23 cellular contexts compared by ENCODE assay signal in genomic region chr6:143501851-143502250, GRCh38. TPM values are rescaled to one million over a fixed set of nuclear protein-coding genes. Genes with fewer than 3 reads are reported as not detected.
DNase-seq lines count a peak whose midpoint lies in the region; ATAC-seq, FAIRE-seq and TF ChIP-seq lines count a peak whose summit lies in the region.
"Had no signal": no experiment of that assay in that cellular context is flagged by ENCODE, and none has a peak within 500 bp of the region (broad histone marks: within the 10 kb centered on the region; RNA-seq: fewer than 3 reads in every experiment).

No MANE protein-coding gene starts in this region.

- intact Hi-C loops in sciatic nerve (cut with DNase I) = no loop called here

- no peak overlapping the region for H3K4ac ChIP-seq in H9 (ENCODE audit: low read depth, low read length)

- H2BK15ac ChIP-seq in H9 (ENCODE audit: low read depth, low read length) = no peak overlapping the region

- H3K18ac ChIP-seq in H9 (ENCODE audit: insufficient read length, low read depth, low read length) = no peak overlapping the region

- FAIRE-seq in D721Med (lab: Jason Lieb, UNC) = no peak
- FAIRE-seq: bronchial epithelial cell had no signal

- H3K9me2 ChIP-seq in SU-DHL-6 (replicated peaks; ENCODE audit: insufficient read depth, low read length) = no peaks in the 10 kb centered on the region

- no peak overlapping the region for H2BK12ac ChIP-seq in H9 (ENCODE audit: insufficient read length, low read depth, low read length)

- H3K27me3 ChIP-seq in H9 (ENCODE audit: insufficient read depth, low read length) (no peaks in the 10 kb centered on the region), SU-DHL-6 (ENCODE audit: low read length) (no peaks in the 10 kb centered on the region), liver (ENCODE audit: control insufficient read depth in 4 of 4, insufficient read depth in 4 of 4, low read length in 3 of 4) (no peaks in the 10 kb centered on the region)
- H3K27me3 ChIP-seq: heart right ventricle had no signal

- H4K8ac ChIP-seq in H9 (replicated peaks; ENCODE audit: insufficient read length, low read depth, low read length) = no peak overlapping the region

- H2BK20ac ChIP-seq in H9 (ENCODE audit: low read depth, low read length, poor library complexity, severe bottlenecking) = no peak overlapping the region

- H3K56ac ChIP-seq in H9 (ENCODE audit: insufficient read length, low read depth, low read length) = no peak overlapping the region

- ATAC-seq in sciatic nerve = no peak
- ATAC-seq: heart right ventricle; naive thymus-derived CD4-positive, alpha-beta T cell; WTC11 had no signal

- no peaks in the 10 kb centered on the region for H3K79me2 ChIP-seq in H9 (ENCODE audit: insufficient read depth, low read length)
- H3K79me2 ChIP-seq in SU-DHL-6 (ENCODE audit: insufficient read depth, low read length) = no peaks in the 10 kb centered on the region

- no peak overlapping the region for H2BK120ac ChIP-seq in H9 (ENCODE audit: low read depth, low read length, poor library complexity, severe bottlenecking)

- no peaks in the 10 kb centered on the region for H3K9me3 Mint-ChIP-seq in H9
- H3K9me3 Mint-ChIP-seq: activated naive CD8-positive, alpha-beta T cell treated with anti-CD3 and anti-CD28 coated beads for 36 hours; WTC11 had no signal

- no peak overlapping the region for H2AFZ ChIP-seq in H9 (ENCODE audit: low read length)
- H2AFZ ChIP-seq in SU-DHL-6 (ENCODE audit: low read depth, low read length, severe bottlenecking) = no peak overlapping the region

- no peak overlapping the region for H2BK5ac ChIP-seq in H9 (ENCODE audit: insufficient read length, low read length)

- no peaks in the 10 kb centered on the region for H3K9me3 ChIP-seq in H9 (ENCODE audit: control insufficient read depth, low read depth, low read length)
- H3K9me3 ChIP-seq in SU-DHL-6 (ENCODE audit: insufficient read depth, low read length) = no peaks in the 10 kb centered on the region
- H3K9me3 ChIP-seq in liver (ENCODE audit: control insufficient read depth in 4 of 4, low read length in 3 of 4) = no peaks in the 10 kb centered on the region
- H3K9me3 ChIP-seq: heart right ventricle had no signal

- H3K27me3 Mint-ChIP-seq in H9 (ENCODE audit: low read depth) = no peaks in the 10 kb centered on the region
- H3K27me3 Mint-ChIP-seq: activated naive CD8-positive, alpha-beta T cell treated with anti-CD3 and anti-CD28 coated beads for 36 hours; naive thymus-derived CD4-positive, alpha-beta T cell; progenitor cell of endocrine pancreas had no signal

- H3K36me3 ChIP-seq in SU-DHL-6 (ENCODE audit: low read length) (no peaks in the 10 kb centered on the region), liver (ENCODE audit: control insufficient read depth in 4 of 4, insufficient read depth in 3 of 4, low read depth in 1 of 4, low read length in 3 of 4) (peaks cover 3 to 16% (median 12%) of the 10 kb centered on the region in 4 donors)

- H3K4me1 Mint-ChIP-seq in H9 = no peaks in the 10 kb centered on the region
- H3K4me1 Mint-ChIP-seq: CD14-positive monocyte, WTC11 had no signal

- H3K4me1 ChIP-seq in H9 (ENCODE audit: insufficient read depth, low read length) (no peaks in the 10 kb centered on the region), liver (ENCODE audit: control insufficient read depth in 4 of 4, insufficient read depth in 4 of 4, low read length in 3 of 4) (no peaks in the 10 kb centered on the region)
- H3K4me1 ChIP-seq: heart right ventricle had no signal

- no peak overlapping the region for H3K23ac ChIP-seq in H9 (ENCODE audit: insufficient read length, low read depth, low read length)

- peaks cover 18 to 78% (median 57%) of the 10 kb centered on the region in 3 experiments for H3K36me3 Mint-ChIP-seq in H9 (ENCODE audit: insufficient read depth in 1 of 3, low read depth in 3 of 3)

- TF ChIP-seq CTCF in D721Med (IDR thresholded peaks at IDR 0.05; ENCODE audit: insufficient read depth, missing control alignments) (peak; percentile 51), H9 (conservative IDR thresholded peaks at IDR 0.05) (peak; percentile 21; the same call in 1 of the 3 replicates), SU-DHL-6 (IDR thresholded peaks at IDR 0.05; ENCODE audit: insufficient read depth, low read length, poor library complexity, severe bottlenecking) (peak; percentile 15), liver (IDR thresholded peaks at IDR 0.05; ENCODE audit: low read depth, low read length, missing input control) (no peak)

- H4K5ac ChIP-seq in H9 (ENCODE audit: insufficient read length, low read depth, low read length) = no peak overlapping the region

- TF ChIP-seq RAD21 in liver (IDR thresholded peaks at IDR 0.05) = peak; percentile 22 to 25

- H3T11ph ChIP-seq in H9 (ENCODE audit: low read length) = no peak overlapping the region

- no CpG with 5 or more reads among the region's 2 CpGs for WGBS in H9 (ENCODE audit: extremely low coverage, insufficient read length, low lambda C conversion rate)
- 90% methylated on average over 2 of the region's 2 CpGs for WGBS in liver

- H3F3A ChIP-seq in SU-DHL-6 (ENCODE audit: insufficient read depth) = no peaks in the 10 kb centered on the region

- no peak overlapping the region for H3K27ac Mint-ChIP-seq in H9
- H3K27ac Mint-ChIP-seq: activated naive CD8-positive, alpha-beta T cell treated with anti-CD3 and anti-CD28 coated beads for 36 hours; CD14-positive monocyte; progenitor cell of endocrine pancreas; WTC11 had no signal

- no peak for DNase-seq in D721Med (ENCODE audit: insufficient read length, low spot score)
- no peak for DNase-seq in H9
- DNase-seq in islet precursor cell = no peak
- DNase-seq in D341Med (ENCODE audit: low spot score) = no peak
- no peak for DNase-seq in sciatic nerve (ENCODE audit: low spot score)
- DNase-seq: activated naive CD8-positive, alpha-beta T cell treated with anti-CD3 and anti-CD28 coated beads for 36 hours; DMS153; effector CD8-positive, alpha-beta T cell; heart right ventricle; mammary epithelial cell; naive thymus-derived CD4-positive, alpha-beta T cell; NCI-H146; NCI-H446; stimulated activated CD4-positive, alpha-beta T cell treated with anti-CD3 and anti-CD28 coated beads, Interleukin-4, amount 100 ng/mL, for 4 hours; substantia nigra; T-helper 2 cell had no signal

- H4K91ac ChIP-seq in H9 (ENCODE audit: insufficient read length, low read depth, low read length) = no peak overlapping the region

- no peaks in the 10 kb centered on the region for H3K23me2 ChIP-seq in H9 (ENCODE audit: insufficient read length, low read depth, low read length, poor library complexity, severe bottlenecking)

- H3K9ac ChIP-seq in H9 (ENCODE audit: extremely low read depth, insufficient read length, low read length) (no peak overlapping the region), SU-DHL-6 (ENCODE audit: low read length) (no peak overlapping the region), liver (ENCODE audit: low read depth in 1 of 2, low read length in 2 of 2) (no peak overlapping the region)

- H3K4me3 ChIP-seq in SU-DHL-6 (ENCODE audit: insufficient read depth, low read length, poor library complexity, severe bottlenecking) = no peak overlapping the region
- H3K4me3 ChIP-seq in liver (ENCODE audit: low read depth in 1 of 3, low read length in 3 of 3) = no peak overlapping the region
- H3K4me3 ChIP-seq: heart right ventricle, smooth muscle cell had no signal

- H3K4me2 ChIP-seq in H9 (ENCODE audit: insufficient read depth, insufficient read length, low read length) (no peak overlapping the region), SU-DHL-6 (ENCODE audit: low read depth, low read length, poor library complexity, severe bottlenecking) (no peak overlapping the region)
- H3K4me2 ChIP-seq: smooth muscle cell had no signal

- H4K20me1 ChIP-seq in H9 (ENCODE audit: control insufficient read depth, insufficient read depth, insufficient read length) (no peaks in the 10 kb centered on the region), SU-DHL-6 (ENCODE audit: low read depth, low read length) (no peaks in the 10 kb centered on the region)

- H3K4me3 Mint-ChIP-seq in H9 = no peak overlapping the region
- H3K4me3 Mint-ChIP-seq: activated naive CD8-positive, alpha-beta T cell treated with anti-CD3 and anti-CD28 coated beads for 36 hours; CD14-positive monocyte; naive thymus-derived CD4-positive, alpha-beta T cell; WTC11 had no signal

- no peak overlapping the region for H2AK5ac ChIP-seq in H9 (ENCODE audit: insufficient read length, low read length)

- H3K14ac ChIP-seq in H9 (ENCODE audit: insufficient read depth, low read length) = no peak overlapping the region

- no peak overlapping the region for H3K27ac ChIP-seq in H9 (ENCODE audit: insufficient read length, low read depth, low read length)
- no peak overlapping the region for H3K27ac ChIP-seq in SU-DHL-6 (ENCODE audit: low read depth, low read length)
- H3K27ac ChIP-seq in liver (ENCODE audit: low read depth in 1 of 2, low read length in 2 of 2) = no peak overlapping the region
- H3K27ac ChIP-seq: heart right ventricle had no signal

- H3K79me1 ChIP-seq in H9 (ENCODE audit: insufficient read depth, low read depth, low read length, poor library complexity, severe bottlenecking) = no peaks in the 10 kb centered on the region

TF ChIP-seq in liver, 16 proteins besides CTCF, POLR2A, EP300 and RAD21:
- TF ChIP-seq FOXA1 (IDR thresholded peaks at IDR 0.05) (no peak), RXRA (IDR thresholded peaks at IDR 0.05) (no peak), EGR1 (IDR thresholded peaks at IDR 0.05; ENCODE audit: low read depth in 2 of 2) (no peak), GABPA (IDR thresholded peaks at IDR 0.05 in 1 of 2, conservative IDR thresholded peaks at IDR 0.05 in 1 of 2) (no peak), SP1 (IDR thresholded peaks at IDR 0.05) (no peak)

RNA-seq across cellular contexts. Expression of gene FUCA2, which starts 9.7 kb away (rescaled TPM):
- total RNA-seq in H9 (2021) (71.4 and 72.1 TPM in 2 replicates), liver (10 to 100 TPM; 22.4 to 31.7 TPM), sciatic nerve (41.4 TPM)
- 10 to 100 TPM; 38.5 to 44.5 TPM for polyA plus RNA-seq in liver

RNA-seq across cellular contexts. Expression of gene PEX3, which starts 51.2 kb away (rescaled TPM):
- total RNA-seq in H9 (2021) (15.4 and 17.9 TPM in 2 replicates), liver (10 to 100 TPM; 12.7 to 15.6 TPM), sciatic nerve (27.1 TPM)
- 10 to 100 TPM; 14.8 to 27.2 TPM for polyA plus RNA-seq in liver

RNA-seq across cellular contexts. Expression of gene ADAT2, which starts 51.4 kb away (rescaled TPM):
- 11.3 and 13.1 TPM in 2 replicates for total RNA-seq in H9 (2021)
- total RNA-seq in liver = 1 to 10 TPM; 2.4 to 2.7 TPM
- 1 to 10 TPM; 1.4 to 3.7 TPM for polyA plus RNA-seq in liver
- total RNA-seq in sciatic nerve = 9.7 TPM
